ENCODE assay signal across 1 cellular context in the genomic region with DNA sequence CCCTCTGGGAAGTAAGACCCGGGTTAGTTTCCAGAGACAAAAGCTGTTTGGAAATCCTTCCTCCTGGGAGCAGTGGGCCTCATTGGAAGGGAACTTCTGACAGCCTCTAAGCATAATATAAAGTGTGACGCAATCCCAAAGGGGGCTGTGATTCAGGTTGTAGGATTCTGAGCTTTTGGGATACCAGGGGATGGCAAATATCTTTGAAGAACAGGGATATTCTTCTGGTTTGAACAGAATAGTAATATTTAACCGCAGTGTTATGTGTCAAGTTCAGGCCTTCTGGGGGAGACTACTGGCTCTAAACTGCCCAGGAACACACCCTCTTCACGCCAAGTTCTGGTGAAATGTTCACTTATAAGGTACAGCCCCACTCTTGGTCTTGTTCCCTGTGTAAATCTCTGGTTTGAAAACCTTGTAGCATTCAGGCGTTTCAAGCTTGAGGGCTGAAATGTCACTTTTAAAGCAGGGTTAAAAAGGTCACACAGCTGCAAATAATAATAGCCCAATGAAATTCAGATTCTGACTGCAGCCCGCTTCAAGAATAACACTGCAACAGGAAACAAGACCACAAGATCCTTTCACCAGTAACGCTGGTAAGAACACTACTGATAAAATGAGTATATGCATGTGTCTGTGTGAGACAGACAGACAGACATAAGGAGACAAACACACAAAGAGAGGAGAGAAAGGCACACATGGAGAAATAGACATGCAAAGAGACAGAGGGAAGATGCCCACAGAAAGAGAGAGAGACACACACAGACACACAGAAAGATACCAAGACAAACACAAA.
TF ChIP-seq lines count a peak whose summit lies in the region.

No MANE protein-coding gene starts in this region.

TF ChIP-seq in SK-N-SH, 30 proteins besides CTCF, POLR2A, EP300 and RAD21 (continued from another document):
- TF ChIP-seq, protein P1, sequence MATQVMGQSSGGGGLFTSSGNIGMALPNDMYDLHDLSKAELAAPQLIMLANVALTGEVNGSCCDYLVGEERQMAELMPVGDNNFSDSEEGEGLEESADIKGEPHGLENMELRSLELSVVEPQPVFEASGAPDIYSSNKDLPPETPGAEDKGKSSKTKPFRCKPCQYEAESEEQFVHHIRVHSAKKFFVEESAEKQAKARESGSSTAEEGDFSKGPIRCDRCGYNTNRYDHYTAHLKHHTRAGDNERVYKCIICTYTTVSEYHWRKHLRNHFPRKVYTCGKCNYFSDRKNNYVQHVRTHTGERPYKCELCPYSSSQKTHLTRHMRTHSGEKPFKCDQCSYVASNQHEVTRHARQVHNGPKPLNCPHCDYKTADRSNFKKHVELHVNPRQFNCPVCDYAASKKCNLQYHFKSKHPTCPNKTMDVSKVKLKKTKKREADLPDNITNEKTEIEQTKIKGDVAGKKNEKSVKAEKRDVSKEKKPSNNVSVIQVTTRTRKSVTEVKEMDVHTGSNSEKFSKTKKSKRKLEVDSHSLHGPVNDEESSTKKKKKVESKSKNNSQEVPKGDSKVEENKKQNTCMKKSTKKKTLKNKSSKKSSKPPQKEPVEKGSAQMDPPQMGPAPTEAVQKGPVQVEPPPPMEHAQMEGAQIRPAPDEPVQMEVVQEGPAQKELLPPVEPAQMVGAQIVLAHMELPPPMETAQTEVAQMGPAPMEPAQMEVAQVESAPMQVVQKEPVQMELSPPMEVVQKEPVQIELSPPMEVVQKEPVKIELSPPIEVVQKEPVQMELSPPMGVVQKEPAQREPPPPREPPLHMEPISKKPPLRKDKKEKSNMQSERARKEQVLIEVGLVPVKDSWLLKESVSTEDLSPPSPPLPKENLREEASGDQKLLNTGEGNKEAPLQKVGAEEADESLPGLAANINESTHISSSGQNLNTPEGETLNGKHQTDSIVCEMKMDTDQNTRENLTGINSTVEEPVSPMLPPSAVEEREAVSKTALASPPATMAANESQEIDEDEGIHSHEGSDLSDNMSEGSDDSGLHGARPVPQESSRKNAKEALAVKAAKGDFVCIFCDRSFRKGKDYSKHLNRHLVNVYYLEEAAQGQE (IDR thresholded peaks at IDR 0.05; ENCODE audit: low read depth, low read length) = no peak
- TF ChIP-seq USF2 (IDR thresholded peaks at IDR 0.05; ENCODE audit: borderline replicate concordance, low read depth, low read length) (no peak), RCOR1 (IDR thresholded peaks at IDR 0.05; ENCODE audit: low read length) (no peak), EZH2phosphoT487 (IDR thresholded peaks at IDR 0.05; ENCODE audit: borderline replicate concordance, low read depth) (no peak), GABPA (IDR thresholded peaks at IDR 0.05; ENCODE audit: low read depth) (no peak), FOSL2 (IDR thresholded peaks at IDR 0.05; ENCODE audit: borderline replicate concordance, low read depth) (no peak), JUND (IDR thresholded peaks at IDR 0.05) (no peak)
